ENCODE assay signal across 8 cellular contexts in genomic region chr16:70018254-70018653, GRCh38.
DNase-seq lines count a peak whose midpoint lies in the region; ATAC-seq and TF ChIP-seq lines count a peak whose summit lies in the region.

No MANE protein-coding gene starts in this region.

- H3K9me3 Mint-ChIP-seq in natural killer cell, result no peaks in the 10 kb centered on the region

- no peaks in the 10 kb centered on the region for H4K20me1 ChIP-seq in DND-41 (ENCODE audit: insufficient read depth, low read length)

- H3K36me3 ChIP-seq in DND-41 (ENCODE audit: insufficient read depth, low read length) (peaks cover 11% of the 10 kb centered on the region), colonic mucosa (no peaks in the 10 kb centered on the region)

- DNase-seq in DND-41, result peak; percentile 36
- peak; percentile 16 for DNase-seq in HFF-Myc (ENCODE audit: extremely low read depth, low read depth)
- DNase-seq in SW480 (ENCODE audit: low spot score), result peak; percentile 48
- peak; percentile 64 for DNase-seq in central memory CD4-positive, alpha-beta T cell
- DNase-seq in natural killer cell, result no peak
- DNase-seq in colonic mucosa, result no peak
- no peak for DNase-seq in MV-4-11 (lab: John Stamatoyannopoulos, UW)

- no peaks in the 10 kb centered on the region for H3K79me2 ChIP-seq in DND-41 (ENCODE audit: insufficient read depth, low read length)

- H3K4me1 Mint-ChIP-seq in natural killer cell, result peaks cover 0 to 4% of the 10 kb centered on the region in 2 donors

- H3K4me3 ChIP-seq in DND-41 (ENCODE audit: low read depth in 1 of 2, low read length in 2 of 2), result no peak overlapping the region
- no peak overlapping the region for H3K4me3 ChIP-seq in HFF-Myc (replicated peaks; ENCODE audit: low read depth, low read length)
- no peak overlapping the region for H3K4me3 ChIP-seq in colonic mucosa

- intact Hi-C loops in natural killer cell (cut with micrococcal nuclease) (no loop called here), colonic mucosa (cut with DNase I) (no loop called here)

- peaks cover 21% of the 10 kb centered on the region for H3K36me3 Mint-ChIP-seq in natural killer cell

- H3K9ac ChIP-seq in DND-41 (ENCODE audit: low read depth, low read length), result no peak overlapping the region
- H3K9ac ChIP-seq in colonic mucosa (ENCODE audit: low read depth in 2 of 2, low read length in 2 of 2), result no peak overlapping the region

- peak; percentile 86 for ATAC-seq in DND-41 (ENCODE audit: insufficient read depth, low read depth)
- ATAC-seq in natural killer cell, result peak; percentile 89 to 98 (median 96)
- ATAC-seq in HG02678 (IDR thresholded peaks at IDR 0.05; ENCODE audit: unreplicated experiment), result no peak

- H3K4me2 ChIP-seq in DND-41 (ENCODE audit: insufficient read depth, low read length), result no peak overlapping the region

- no peaks in the 10 kb centered on the region for H3K27me3 ChIP-seq in DND-41 (ENCODE audit: insufficient read depth, low read length, poor library complexity)
- H3K27me3 ChIP-seq in colonic mucosa, result no peaks in the 10 kb centered on the region

- H3K27ac ChIP-seq in DND-41 (ENCODE audit: low read length) (no peak overlapping the region), colonic mucosa (no peak overlapping the region)

- no peak overlapping the region for H3K4me3 Mint-ChIP-seq in natural killer cell

- no peak overlapping the region for H2AFZ ChIP-seq in DND-41 (ENCODE audit: low read depth, low read length)

- no peaks in the 10 kb centered on the region for H3K27me3 Mint-ChIP-seq in natural killer cell (ENCODE audit: low read depth in 2 of 2)

- TF ChIP-seq CTCF in DND-41 (IDR thresholded peaks at IDR 0.05; ENCODE audit: borderline replicate concordance, extremely low read depth, low read length, poor library complexity, severe bottlenecking) (peak; percentile 39), HFF-Myc (IDR thresholded peaks at IDR 0.05; ENCODE audit: low read depth, low read length, missing control alignments) (peak; percentile 18), natural killer cell (IDR thresholded peaks at IDR 0.05) (no peak), colonic mucosa (IDR thresholded peaks at IDR 0.05) (no peak)

- H3K4me1 ChIP-seq in DND-41 (ENCODE audit: insufficient read depth, low read length) (no peaks in the 10 kb centered on the region), colonic mucosa (no peaks in the 10 kb centered on the region)

- H3K27ac Mint-ChIP-seq in natural killer cell, result no peak overlapping the region

- no peaks in the 10 kb centered on the region for H3K9me3 ChIP-seq in DND-41 (ENCODE audit: insufficient read depth, low read length, severe bottlenecking)
- H3K9me3 ChIP-seq in colonic mucosa, result no peaks in the 10 kb centered on the region

Comparison
In these comparisons a context has a peak if more than half of its experiments do, and no peak if none do; other contexts are left out.
1. DNase-seq: peak in DND-41 (single experiment), HFF-Myc (single experiment), SW480 (single experiment) and central memory CD4-positive, alpha-beta T cell (single experiment); none in natural killer cell (single experiment), colonic mucosa (single experiment) and MV-4-11 (single experiment).
2. CTCF ChIP-seq: peak in DND-41 (single experiment) and HFF-Myc (single experiment); none in natural killer cell (single experiment) and colonic mucosa (single experiment).